ENCODE assay signal across 23 cellular contexts in the genomic region with DNA sequence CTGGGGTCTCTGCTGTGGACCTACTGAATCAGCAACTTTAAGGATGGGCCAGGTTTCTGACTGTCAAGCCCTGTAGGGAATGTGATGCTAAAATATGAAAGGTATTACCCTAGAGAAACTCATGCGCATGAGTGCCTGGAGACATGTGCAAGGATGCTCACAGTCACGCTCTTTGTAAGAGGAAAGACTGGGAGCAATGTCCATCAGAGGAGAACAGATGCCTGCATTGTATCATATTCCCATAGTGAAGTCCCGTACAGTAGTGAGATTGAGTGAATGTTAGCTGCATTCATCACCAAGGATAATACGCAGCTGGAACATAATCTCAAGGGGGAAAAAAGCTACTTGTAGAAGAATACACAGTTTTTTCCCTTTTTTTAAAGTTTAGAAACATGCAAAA.
"Had no signal": no experiment of that assay in that cellular context is flagged by ENCODE, and none has a peak within 500 bp of the region (broad histone marks: within the 10 kb centered on the region; RNA-seq: fewer than 3 reads in every experiment).

No MANE protein-coding gene starts in this region.

- ATAC-seq: activated CD4-positive, alpha-beta T cell treated with anti-CD3 and anti-CD28 coated beads for 36 hours; activated CD8-positive, alpha-beta T cell treated with anti-CD3 and anti-CD28 coated beads for 36 hours; activated T-cell treated with anti-CD3 and anti-CD28 coated beads, Interleukin-2, amount 50 U/mL, for 72 hours; T-cell had no signal

- H3K27ac ChIP-seq: VCaP had no signal

- DNase-seq: activated CD4-positive, alpha-beta T cell treated with anti-CD3 and anti-CD28 coated beads for 36 hours; activated CD4-positive, CD25-positive, alpha-beta regulatory T cell; activated CD8-positive, alpha-beta memory T cell treated with anti-CD3 and anti-CD28 coated beads, Interleukin-2, amount 50 U/mL, for 4 hours; activated CD8-positive, alpha-beta T cell treated with anti-CD3 and anti-CD28 coated beads for 36 hours; activated gamma-delta T cell treated with Interleukin-2 at 50 U/mL for 16 hours; activated naive CD4-positive, alpha-beta T cell treated with anti-CD3 and anti-CD28 coated beads, Interleukin-2, amount 10 ng/mL, durations not matched to agents 7 days and 5 days; activated naive CD8-positive, alpha-beta T cell treated with anti-CD3 and anti-CD28 coated beads for 36 hours; activated T-cell treated with anti-CD3 and anti-CD28 coated beads, Interleukin-2, amount 50 U/mL, for 72 hours; cerebellar nuclear complex; KG1; NCI-H1092; NCI-H1417 treated with DMSO at 0.1 percent for 48 hours; NCI-H1694; NCI-H2029; NCI-H2107; NCI-H510A treated with DMSO at 0.1 percent for 48 hours; NCI-H69; NK-92 treated with Interleukin-12 subunit alpha and Interleukin-12 subunit beta, amount 100 ng/mL, for 24 hours; SHP77 treated with DMSO at 0.1 percent for 48 hours; T-cell; T-helper 2 cell; T1000 had no signal
